ENCODE assay signal across 21 cellular contexts in genomic region chr13:98678741-98679140, GRCh38.
"Had no signal": no experiment of that assay in that cellular context is flagged by ENCODE, and none has a peak within 500 bp of the region (broad histone marks: within the 10 kb centered on the region; RNA-seq: fewer than 3 reads in every experiment).

No MANE protein-coding gene starts in this region.

- H3K36me3 Mint-ChIP-seq: memory B cell; mesothelial cell of epicardium; natural killer cell; stimulated activated naive B cell treated with anti-CD40 and anti-IgM and Interleukin-4, amounts not matched to agents 10 μg/mL and 1 μg/mL and 100 μg/mL, for 72 hours had no signal

- H3K27ac Mint-ChIP-seq: memory B cell; mesothelial cell of epicardium; natural killer cell; stimulated activated naive B cell treated with anti-CD40 and anti-IgM and Interleukin-4, amounts not matched to agents 10 μg/mL and 1 μg/mL and 100 μg/mL, for 72 hours had no signal

- H3K36me3 ChIP-seq: esophagus squamous epithelium, gastroesophageal sphincter, right lobe of liver, spleen, tibial nerve, upper lobe of right lung, vagina had no signal

- H3K9me3 ChIP-seq: esophagus squamous epithelium, gastroesophageal sphincter, psoas muscle, right lobe of liver, spleen, testis, tibial nerve, upper lobe of right lung, vagina had no signal

- H3K4me1 Mint-ChIP-seq: memory B cell; stimulated activated naive CD8-positive, alpha-beta T cell treated with anti-CD3 and anti-CD28 coated beads, Interleukin-15, amount 100 ng/mL, for 72 hours had no signal

- H3K27me3 ChIP-seq: esophagus squamous epithelium, gastroesophageal sphincter, right lobe of liver, spleen, testis, tibial nerve, upper lobe of right lung, vagina had no signal

- H3K9me3 Mint-ChIP-seq: memory B cell; mesothelial cell of epicardium; natural killer cell; stimulated activated naive B cell treated with anti-CD40 and anti-IgM and Interleukin-4, amounts not matched to agents 10 μg/mL and 1 μg/mL and 100 μg/mL, for 72 hours; stimulated activated naive CD8-positive, alpha-beta T cell treated with anti-CD3 and anti-CD28 coated beads, Interleukin-15, amount 100 ng/mL, for 72 hours had no signal

- DNase-seq: esophagus squamous epithelium; foreskin fibroblast; glutamatergic neuron; islet precursor cell; natural killer cell; psoas muscle; retina; spleen; stimulated activated CD4-positive, alpha-beta T cell treated with anti-CD3 and anti-CD28 coated beads, Interleukin-15, amount 100 ng/mL, for 24 hours; stimulated activated CD4-positive, alpha-beta T cell treated with anti-CD3 and anti-CD28 coated beads, Interleukin-1b, Interleukin-23, amount 100 ng/mL, for 48 hours; stimulated activated CD4-positive, alpha-beta T cell treated with anti-CD3 and anti-CD28 coated beads, Interleukin-4, amount 100 ng/mL, for 4 hours; stimulated activated naive B cell treated with anti-CD40 and anti-IgM and Interleukin-4, amounts not matched to agents 10 μg/mL and 1 μg/mL and 100 μg/mL, for 72 hours; stimulated activated naive CD8-positive, alpha-beta T cell treated with anti-CD3 and anti-CD28 coated beads, Interleukin-15, amount 100 ng/mL, for 72 hours; testis; upper lobe of right lung had no signal

- H3K4me3 Mint-ChIP-seq: memory B cell; mesothelial cell of epicardium; natural killer cell; stimulated activated naive B cell treated with anti-CD40 and anti-IgM and Interleukin-4, amounts not matched to agents 10 μg/mL and 1 μg/mL and 100 μg/mL, for 72 hours; stimulated activated naive CD8-positive, alpha-beta T cell treated with anti-CD3 and anti-CD28 coated beads, Interleukin-15, amount 100 ng/mL, for 72 hours had no signal

- H3K27ac ChIP-seq: esophagus squamous epithelium, gastroesophageal sphincter, psoas muscle, right lobe of liver, spleen, testis, tibial nerve, upper lobe of right lung, vagina had no signal

- H3K4me3 ChIP-seq: esophagus squamous epithelium, gastroesophageal sphincter, psoas muscle, right lobe of liver, spleen, testis, tibial nerve, upper lobe of right lung, vagina had no signal
